Comparison of ENCODE assay signal across 18 cellular contexts in genomic region chr18:9934274-9934673, GRCh38. TPM values are rescaled to one million over a fixed set of nuclear protein-coding genes. Genes with fewer than 3 reads are reported as not detected.
DNase-seq lines count a peak whose midpoint lies in the region; ATAC-seq, FAIRE-seq and TF ChIP-seq lines count a peak whose summit lies in the region.
"Had no signal": no experiment of that assay in that cellular context is flagged by ENCODE, and none has a peak within 500 bp of the region (broad histone marks: within the 10 kb centered on the region; RNA-seq: fewer than 3 reads in every experiment).

No MANE protein-coding gene starts in this region.

- H3K4me3 ChIP-seq in A673 (ENCODE audit: low read depth, low read length, poor library complexity, severe bottlenecking) (no peak overlapping the region), HCT116 (replicated peaks in 1 of 2; ENCODE audit: low read depth in 1 of 2, low read length in 2 of 2) (no peak overlapping the region), K562 (no peak overlapping the region)
- H3K4me3 ChIP-seq: BLaER1 treated with 17β-estradiol and CSF1 and Interleukin-3, amounts not matched to agents 10 nM and 100 nM; SJCRH30 had no signal

- H3K79me2 ChIP-seq in HCT116 (ENCODE audit: insufficient read depth, low read length) (peaks cover 100% of the 10 kb centered on the region), K562 (ENCODE audit: control insufficient read depth, insufficient read depth, low read length) (peaks cover 99% of the 10 kb centered on the region)

- H3K4me2 ChIP-seq in HCT116 (ENCODE audit: low read length) (no peak overlapping the region), K562 (ENCODE audit: insufficient read depth, low read length) (no peak overlapping the region)
- H3K4me2 ChIP-seq: BLaER1 treated with 17β-estradiol and CSF1 and Interleukin-3, amounts not matched to agents 10 nM and 100 nM; KMS-11 had no signal

- H3K9ac ChIP-seq in HCT116 (ENCODE audit: low read length): no peak overlapping the region
- no peak overlapping the region for H3K9ac ChIP-seq in K562 (ENCODE audit: insufficient read depth in 1 of 2, low read depth in 2 of 2, low read length in 2 of 2)
- H3K9ac ChIP-seq: BLaER1 treated with 17β-estradiol and CSF1 and Interleukin-3, amounts not matched to agents 10 nM and 100 nM; KMS-11 had no signal

- no peaks in the 10 kb centered on the region for H3K9me3 Mint-ChIP-seq in nephron progenitor cell
- H3K9me3 Mint-ChIP-seq: CD8-positive, alpha-beta T cell had no signal

- intact Hi-C loops in A673 (cut with micrococcal nuclease; ENCODE audit: unreplicated experiment): no loop called here
- intact Hi-C loops in HCT116 (cut with micrococcal nuclease): no loop called here
- intact Hi-C loops in K562 (cut with micrococcal nuclease): no loop called here

- H3K9me1 ChIP-seq in K562 (ENCODE audit: control insufficient read depth, insufficient read depth, low read length): no peaks in the 10 kb centered on the region

- no peaks in the 10 kb centered on the region for H3K9me3 ChIP-seq in A673 (ENCODE audit: low read depth, low read length, poor library complexity, severe bottlenecking)
- H3K9me3 ChIP-seq in HCT116 (ENCODE audit: control insufficient read depth in 1 of 2, insufficient read depth in 1 of 2, low read depth in 1 of 2, low read length in 2 of 2): no peaks in the 10 kb centered on the region
- H3K9me3 ChIP-seq in K562 (replicated peaks; ENCODE audit: control insufficient read depth, insufficient read depth, low read depth, low read length): no peaks in the 10 kb centered on the region; the same call in 1 of the 2 replicates
- H3K9me3 ChIP-seq: BLaER1 treated with 17β-estradiol and CSF1 and Interleukin-3, amounts not matched to agents 10 nM and 100 nM; SJCRH30 had no signal

- BruUV-seq in A673 (replicated peaks; lab: Mats Ljungman, UMichigan) (no TSS peak), HCT116 (replicated peaks; lab: Mats Ljungman, UMichigan) (no TSS peak), K562 (replicated peaks; lab: Mats Ljungman, UMichigan) (no TSS peak)

- WGBS in K562 (ENCODE audit: insufficient coverage, low coverage, missing lambda C conversion rate): 86% methylated on average over 3 of the region's 3 CpGs

- no peaks in the 10 kb centered on the region for H3K27me3 Mint-ChIP-seq in nephron progenitor cell (ENCODE audit: low read depth, poor library complexity)

- peaks cover 24% of the 10 kb centered on the region; the same call in 1 of the 2 replicates for H4K20me1 ChIP-seq in HCT116 (ENCODE audit: insufficient read depth)
- no peaks in the 10 kb centered on the region for H4K20me1 ChIP-seq in K562 (replicated peaks; ENCODE audit: control insufficient read depth, insufficient read depth, low read length)

- peaks cover 53% of the 10 kb centered on the region for H3K36me3 ChIP-seq in A673 (ENCODE audit: insufficient read depth, low read length, poor library complexity, severe bottlenecking)
- H3K36me3 ChIP-seq in HCT116 (ENCODE audit: control insufficient read depth in 1 of 2, insufficient read depth in 2 of 2, low read length in 2 of 2): peaks cover 17 to 27% of the 10 kb centered on the region in 2 experiments
- H3K36me3 ChIP-seq in K562 (ENCODE audit: control insufficient read depth, insufficient read depth, low read length): peaks cover 82% of the 10 kb centered on the region

- TF ChIP-seq RAD21 in HCT116 (IDR thresholded peaks at IDR 0.05; ENCODE audit: low read depth) (no peak), K562 (CRISPR knock-in tag; conservative IDR thresholded peaks at IDR 0.05 in 1 of 2, IDR thresholded peaks at IDR 0.05 in 1 of 2) (no peak)

- H3K9me2 ChIP-seq in HCT116 (ENCODE audit: insufficient read depth): no peaks in the 10 kb centered on the region

- TF ChIP-seq CTCF in A673 (conservative IDR thresholded peaks at IDR 0.05; ENCODE audit: low read depth, low read length) (no peak), HCT116 (IDR thresholded peaks at IDR 0.05 in 2 of 3, conservative IDR thresholded peaks at IDR 0.05 in 1 of 3; ENCODE audit: borderline replicate concordance in 1 of 3, insufficient read depth in 1 of 3, low read depth in 2 of 3, low read length in 2 of 3) (no peak), K562 (IDR thresholded peaks at IDR 0.05 in 2 of 3, conservative IDR thresholded peaks at IDR 0.05 in 1 of 3; ENCODE audit: insufficient read depth in 2 of 3, low read depth in 1 of 3, low read length in 3 of 3) (no peak), nephron progenitor cell (IDR thresholded peaks at IDR 0.05) (no peak)

- ATAC-seq in HCT116 (no peak), K562 (no peak)
- no peak for ATAC-seq in activated CD4-positive, CD25-positive, alpha-beta regulatory T cell treated with anti-CD3 and anti-CD28 coated beads, Interleukin-2, amount 50 U/mL, for 24 hours
- ATAC-seq: CD8-positive, alpha-beta T cell had no signal

- H3K27me3 ChIP-seq in A673 (replicated peaks; ENCODE audit: insufficient read depth, low read depth, low read length, poor library complexity) (no peaks in the 10 kb centered on the region), HCT116 (ENCODE audit: insufficient read depth, low read length) (no peaks in the 10 kb centered on the region), K562 (ENCODE audit: control insufficient read depth in 2 of 2, insufficient read depth in 2 of 2, low read length in 2 of 2) (no peaks in the 10 kb centered on the region)
- H3K27me3 ChIP-seq: BLaER1 treated with 17β-estradiol and CSF1 and Interleukin-3, amounts not matched to agents 10 nM and 100 nM; SJCRH30 had no signal

- in situ Hi-C loops in K562 (cut with MboI): no loop called here

- peak overlapping the region; percentile 30 for H3K27ac ChIP-seq in A673 (ENCODE audit: low read depth, low read length, poor library complexity, severe bottlenecking)
- H3K27ac ChIP-seq in HCT116 (ENCODE audit: low read depth, low read length): 0 out of 2 replicates have a peak overlapping the region, but pooled peaks have one; percentile 43
- no peak overlapping the region; the same call in 2 of the 3 replicates for H3K27ac ChIP-seq in K562 (ENCODE audit: extremely low read depth, low read depth, low read length)
- H3K27ac ChIP-seq: BLaER1 treated with 17β-estradiol and CSF1 and Interleukin-3, amounts not matched to agents 10 nM and 100 nM; KMS-11; SJCRH30 had no signal

- peaks cover 28% of the 10 kb centered on the region for H3K4me1 ChIP-seq in A673 (ENCODE audit: insufficient read depth, low read length, poor library complexity, severe bottlenecking)
- H3K4me1 ChIP-seq in HCT116 (ENCODE audit: control insufficient read depth in 1 of 2, insufficient read depth in 2 of 2, low read length in 2 of 2): peaks cover 18 to 37% of the 10 kb centered on the region in 2 experiments
- H3K4me1 ChIP-seq in K562 (replicated peaks in 1 of 2; ENCODE audit: control insufficient read depth in 2 of 2, insufficient read depth in 2 of 2, low read length in 2 of 2): peaks cover 0 to 21% of the 10 kb centered on the region in 2 experiments; a peak in 2 of 5 replicates
- H3K4me1 ChIP-seq: SJCRH30 had no signal

- peaks cover 47% of the 10 kb centered on the region for H3K36me3 Mint-ChIP-seq in nephron progenitor cell (ENCODE audit: low read depth)

- RAD21 ChIA-PET in HCT116 (lab: Charles Lee; ENCODE audit: low non-redundant PET in 1 of 2, low total read pairs in 2 of 2, uncharacterized antibody in 2 of 2, unreplicated experiment in 2 of 2): no interaction called here

- TF ChIP-seq EP300 in K562 (IDR thresholded peaks at IDR 0.05; ENCODE audit: low read length): no peak

- H3K4me1 Mint-ChIP-seq in nephron progenitor cell: no peaks in the 10 kb centered on the region

- DNase-seq in A673 (ENCODE audit: low spot score) (no peak), HCT116 (ENCODE audit: low read depth, low spot score) (no peak), K562 (ENCODE audit: extremely low read depth in 1 of 4, low spot score in 3 of 4) (no peak), nephron progenitor cell (no peak), DMS53 (lab: John Stamatoyannopoulos, UW) (no peak), HCEC 1CT (no peak)
- no peak for DNase-seq in stimulated activated CD4-positive, alpha-beta T cell treated with anti-CD3 and anti-CD28 coated beads, Interleukin-1b, Interleukin-23, amount 100 ng/mL, for 48 hours
- DNase-seq: Calu3; CD8-positive, alpha-beta T cell; EL; NCI-H1417 treated with DMSO at 0.1 percent for 48 hours; NCI-H1930; NCI-H345; NCI-H524 treated with DMSO at 0.1 percent for 48 hours; SJCRH30 had no signal

- FAIRE-seq in K562 (lab: Jason Lieb, UNC): no peak

- TF ChIP-seq POLR2A in HCT116 (IDR thresholded peaks at IDR 0.05; ENCODE audit: borderline replicate concordance, extremely low read depth, insufficient read depth, insufficient read length) (no peak), K562 (conservative IDR thresholded peaks at IDR 0.05) (no peak)

- peak overlapping the region; percentile 63 for H3K27ac Mint-ChIP-seq in nephron progenitor cell
- H3K27ac Mint-ChIP-seq: CD8-positive, alpha-beta T cell had no signal

- CTCF ChIA-PET in A673 (lab: Charles Lee) (no interaction called here), HCT116 (lab: Charles Lee) (no interaction called here), K562 (lab: Yijun Ruan, JAX; ENCODE audit: low intra/inter-chr PET ratio) (no interaction called here)

- H2AFZ ChIP-seq in HCT116 (ENCODE audit: low read depth, low read length, poor library complexity, severe bottlenecking) (no peak overlapping the region), K562 (ENCODE audit: low read depth, low read length) (no peak overlapping the region)

- POLR2A ChIA-PET in A673 (lab: Charles Lee; ENCODE audit: low non-redundant PET): no interaction called here
- POLR2A ChIA-PET in HCT116 (lab: Charles Lee): no interaction called here
- POLR2A ChIA-PET in K562 (lab: Yijun Ruan, JAX): interaction anchor here (0.6 to 2.6 kb wide), 4 partner anchors 8 to 84 kb away, joined by 3 to 10 read pairs (median 4); no protein-coding TSS in a partner anchor

- no peak overlapping the region for H3K4me3 Mint-ChIP-seq in nephron progenitor cell
- H3K4me3 Mint-ChIP-seq: CD8-positive, alpha-beta T cell had no signal

RNA-seq across cellular contexts. Expression of gene VAPA, which starts 20.5 kb away (rescaled TPM):
- total RNA-seq in A673 (2021) (185 and 204 TPM in 2 replicates), HCT116 (2021; ENCODE audit: unreplicated experiment) (295 TPM), K562 (2014; rRNA removed) (516 and 526 TPM in 2 replicates), K562 (2014; rRNA removed; fragmentation: Illumina TruSeq; extraction: Trizol) (624 and 729 TPM in 2 replicates), K562 (2015; rRNA removed; fragmentation: Illumina TruSeq; extraction: Trizol) (726 and 732 TPM in 2 replicates), K562 (2021) (504 and 509 TPM in 2 replicates)
- polyA plus RNA-seq in HCT116 (2012): 170 and 206 TPM in 2 replicates
- 131 and 315 TPM in 2 replicates for total RNA-seq in K562 (2011; cell fraction: chromatin; rRNA removed; ENCODE audit: low replicate concordance)
- total RNA-seq in K562 (2011; cell fraction: nucleolus; rRNA removed): 118 and 122 TPM in 2 replicates
- 147 and 249 TPM in 2 replicates for total RNA-seq in K562 (2011; cell fraction: nucleoplasm; rRNA removed)
- polyA plus RNA-seq in K562 (2011; rRNA removed) (544 and 809 TPM in 2 replicates), K562 (2014; fragmentation: Illumina TruSeq; extraction: Trizol) (790 and 902 TPM in 2 replicates), K562 (2014; fragmentation: Nextera tagmentation; extraction: Ambion mirVana) (100 to 1,000 TPM; 219 to 224 TPM), K562 (2014; rRNA removed) (455 and 489 TPM in 2 replicates)
- 202 and 314 TPM in 2 replicates for polyA plus RNA-seq in K562 (2011; cell fraction: cytosol; rRNA removed)
- polyA plus RNA-seq in K562 (2011; cell fraction: nucleus; rRNA removed): 169 and 199 TPM in 2 replicates
- polyA plus RNA-seq in K562 (2012): 376 and 498 TPM in 2 replicates
- polyA minus RNA-seq in K562 (2011; rRNA and poly(A)+ RNA removed): 866 and 913 TPM in 2 replicates
- polyA minus RNA-seq in K562 (2011; cell fraction: cytosol; rRNA and poly(A)+ RNA removed): 292 and 382 TPM in 2 replicates
- 176 and 203 TPM in 2 replicates for polyA minus RNA-seq in K562 (2011; cell fraction: nucleus; rRNA and poly(A)+ RNA removed)

RNA-seq across cellular contexts. Expression of gene TXNDC2, which starts 48.5 kb away (rescaled TPM):
- total RNA-seq in A673 (2021) (0.13 and 0.42 TPM in 2 replicates), HCT116 (2021; ENCODE audit: unreplicated experiment) (0.12 TPM), K562 (2014; rRNA removed) (1.3 TPM in 2 replicates), K562 (2014; rRNA removed; fragmentation: Illumina TruSeq; extraction: Trizol) (1.6 and 1.7 TPM in 2 replicates), K562 (2015; rRNA removed; fragmentation: Illumina TruSeq; extraction: Trizol) (2.3 and 2.5 TPM in 2 replicates), K562 (2021) (2.0 and 3.8 TPM in 2 replicates)
- polyA plus RNA-seq in HCT116 (2012): 0.03 and 0.05 TPM in 2 replicates
- total RNA-seq in K562 (2011; cell fraction: chromatin; rRNA removed; ENCODE audit: low replicate concordance): 2.8 and 4.0 TPM in 2 replicates
- total RNA-seq in K562 (2011; cell fraction: nucleolus; rRNA removed): 1.7 and 2.8 TPM in 2 replicates
- total RNA-seq in K562 (2011; cell fraction: nucleoplasm; rRNA removed): 2.3 and 2.6 TPM in 2 replicates
- polyA plus RNA-seq in K562 (2011; rRNA removed) (0.79 and 2.3 TPM in 2 replicates), K562 (2014; fragmentation: Illumina TruSeq; extraction: Trizol) (4.8 and 4.9 TPM in 2 replicates), K562 (2014; fragmentation: Nextera tagmentation; extraction: Ambion mirVana) (1 to 10 TPM; 1.2 to 2.3 TPM), K562 (2014; rRNA removed) (1.4 and 2.5 TPM in 2 replicates)
- polyA plus RNA-seq in K562 (2011; cell fraction: cytosol; rRNA removed): 0.55 and 2.2 TPM in 2 replicates
- polyA plus RNA-seq in K562 (2011; cell fraction: nucleus; rRNA removed): 0.83 and 4.6 TPM in 2 replicates
- polyA plus RNA-seq in K562 (2012): 1.5 and 3.3 TPM in 2 replicates
- polyA minus RNA-seq in K562 (2011; rRNA and poly(A)+ RNA removed): 2.8 and 5.4 TPM in 2 replicates
- polyA minus RNA-seq in K562 (2011; cell fraction: cytosol; rRNA and poly(A)+ RNA removed): 0.73 and 3.0 TPM in 2 replicates
- 1.8 and 4.7 TPM in 2 replicates for polyA minus RNA-seq in K562 (2011; cell fraction: nucleus; rRNA and poly(A)+ RNA removed)
- total RNA-seq: Calu3; CD8-positive, alpha-beta T cell had no signal
